In the genomic region with DNA sequence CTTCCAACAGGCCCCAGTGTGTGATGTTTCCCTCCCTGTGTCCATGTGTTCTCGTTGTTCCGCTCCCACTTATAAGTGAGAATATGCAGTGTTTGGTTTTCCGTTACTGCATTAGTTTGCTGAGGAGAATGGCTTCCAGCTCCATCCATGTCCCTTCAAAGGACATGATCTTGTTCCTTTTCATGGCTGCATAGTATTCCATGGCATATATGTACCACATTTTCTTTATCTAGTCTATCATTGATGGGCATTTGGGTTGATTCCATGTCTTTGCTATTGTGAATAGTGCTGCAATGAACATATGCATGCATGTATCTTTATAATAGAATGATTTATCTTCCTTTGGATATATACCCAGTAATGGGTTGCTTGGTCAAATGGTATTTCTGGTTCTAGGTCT, we compare ENCODE assay signal across 8 cellular contexts.
A peak's percentile ranks its signal among the peaks of the same experiment; 100 is the strongest.
DNase-seq lines count a peak whose midpoint lies in the region; ATAC-seq, FAIRE-seq and TF ChIP-seq lines count a peak whose summit lies in the region.
"Not testable (repeated sequence)": the region's sequence is repeated elsewhere in the genome, so short reads cannot be mapped to it uniquely, and the experiment has no call there.

No MANE protein-coding gene starts in this region.

- TF ChIP-seq POLR2A in K562 (conservative IDR thresholded peaks at IDR 0.05); H1 (IDR thresholded peaks at IDR 0.05; ENCODE audit: control extremely low read depth in 1 of 2, low read depth in 2 of 2, low read length in 2 of 2): not testable (repeated sequence)

- not testable (repeated sequence) for H3K27me3 ChIP-seq in K562 (ENCODE audit: control insufficient read depth in 2 of 2, insufficient read depth in 2 of 2, low read length in 2 of 2); H1 (replicated peaks in 1 of 4; ENCODE audit: control insufficient read depth in 3 of 4, extremely low read depth in 1 of 4, insufficient read depth in 3 of 4, low read length in 3 of 4); neural progenitor cell

- H2BK5ac ChIP-seq in H1 (ENCODE audit: low read depth, low read length): not testable (repeated sequence)

- H3K23ac ChIP-seq in H1 (ENCODE audit: insufficient read length): not testable (repeated sequence)

- H2BK15ac ChIP-seq in H1 (ENCODE audit: low read length): not testable (repeated sequence)

- not testable (repeated sequence) for H3K9ac ChIP-seq in K562 (ENCODE audit: insufficient read depth in 1 of 2, low read depth in 2 of 2, low read length in 2 of 2); H1 (replicated peaks in 1 of 4; ENCODE audit: extremely low read depth in 1 of 4, low read depth in 3 of 4, low read length in 3 of 4); neural progenitor cell

- FAIRE-seq in K562 (lab: Jason Lieb, UNC); H1 (lab: Jason Lieb, UNC): not testable (repeated sequence)
- FAIRE-seq in urothelium cell line (lab: Jason Lieb, UNC): peak; percentile 79

- H3K56ac ChIP-seq in H1 (replicated peaks; ENCODE audit: insufficient read length, low read depth, low read length): not testable (repeated sequence)

- H3K27me3 Mint-ChIP-seq in CD14-positive monocyte (ENCODE audit: low read depth in 3 of 3); neural progenitor cell (ENCODE audit: insufficient read depth, low read depth): not testable (repeated sequence)
- H3K27me3 Mint-ChIP-seq in activated CD4-positive, alpha-beta memory T cell treated with anti-CD3 and anti-CD28 coated beads for 36 hours: peaks cover 43% of the 10 kb centered on the region

- not testable (repeated sequence) for H4K91ac ChIP-seq in H1 (replicated peaks; ENCODE audit: insufficient read length, low read length)

- H3K27ac Mint-ChIP-seq in CD14-positive monocyte (peak overlapping the region in 5 of 7 donors; percentile 63 to 90 (median 76)), neural progenitor cell (peak overlapping the region; percentile 90)
- H3K27ac Mint-ChIP-seq in activated CD4-positive, alpha-beta memory T cell treated with anti-CD3 and anti-CD28 coated beads for 36 hours: peak overlapping the region; percentile 13

- CTCF ChIA-PET in HEK293 (lab: Yijun Ruan, JAX); activated CD4-positive, alpha-beta memory T cell treated with anti-CD3 and anti-CD28 coated beads for 36 hours (lab: Charles Lee); K562 (lab: Yijun Ruan, JAX; ENCODE audit: low intra/inter-chr PET ratio); H1 (lab: Charles Lee; ENCODE audit: partially characterized antibody): not testable (repeated sequence)

- H3K4me3 ChIP-seq in HEK293 (ENCODE audit: low read depth, low read length); K562; H1 (ENCODE audit: extremely low read depth in 1 of 4, insufficient read depth in 2 of 4, low read depth in 3 of 4, low read length in 4 of 4); neural progenitor cell: not testable (repeated sequence)

- H2AK5ac ChIP-seq in H1 (ENCODE audit: low read depth, low read length): not testable (repeated sequence)

- not testable (repeated sequence) for H4K20me1 ChIP-seq in K562 (replicated peaks; ENCODE audit: control insufficient read depth, insufficient read depth, low read length); H1 (replicated peaks in 1 of 2; ENCODE audit: control insufficient read depth in 1 of 2, insufficient read depth in 2 of 2, low read length in 2 of 2); neural progenitor cell (ENCODE audit: low read depth)

- not testable (repeated sequence) for H3K79me2 ChIP-seq in K562 (ENCODE audit: control insufficient read depth, insufficient read depth, low read length); H1 (ENCODE audit: control insufficient read depth in 1 of 2, insufficient read depth in 2 of 2, low read length in 2 of 2); neural progenitor cell (ENCODE audit: low read depth)

- H3K27ac ChIP-seq in HEK293 (ENCODE audit: extremely low read depth, low read depth, low read length); K562 (ENCODE audit: extremely low read depth, low read depth, low read length); H1 (ENCODE audit: low read depth, low read length); neural progenitor cell: not testable (repeated sequence)

- H2BK12ac ChIP-seq in H1 (ENCODE audit: low read depth, low read length): not testable (repeated sequence)

- H3K4ac ChIP-seq in H1 (replicated peaks; ENCODE audit: insufficient read length, low read depth, low read length): not testable (repeated sequence)

- not testable (repeated sequence) for H2BK120ac ChIP-seq in H1 (replicated peaks; ENCODE audit: low read depth, low read length)

- intact Hi-C loops in CD14-positive monocyte (cut with micrococcal nuclease); activated CD4-positive, alpha-beta memory T cell treated with anti-CD3 and anti-CD28 coated beads for 36 hours (cut with micrococcal nuclease); K562 (cut with micrococcal nuclease): not testable (repeated sequence)

- not testable (repeated sequence) for BruUV-seq in K562 (replicated peaks; lab: Mats Ljungman, UMichigan)

- H3K4me1 ChIP-seq in HEK293 (ENCODE audit: control insufficient read depth, insufficient read depth, low read length); K562 (replicated peaks in 1 of 2; ENCODE audit: control insufficient read depth in 2 of 2, insufficient read depth in 2 of 2, low read length in 2 of 2): not testable (repeated sequence)
- H3K4me1 ChIP-seq in H1 (replicated peaks in 1 of 4; ENCODE audit: control insufficient read depth in 3 of 4, insufficient read depth in 4 of 4, low read length in 3 of 4) (peaks cover 4 to 11% (median 9%) of the 10 kb centered on the region in 4 experiments), neural progenitor cell (peaks cover 17% of the 10 kb centered on the region)

- H3K9me1 ChIP-seq in K562 (ENCODE audit: control insufficient read depth, insufficient read depth, low read length): not testable (repeated sequence)

- H2BK20ac ChIP-seq in H1 (ENCODE audit: low read length): not testable (repeated sequence)

- not testable (repeated sequence) for DNase-seq in CD14-positive monocyte (ENCODE audit: low spot score); activated CD4-positive, alpha-beta memory T cell treated with anti-CD3 and anti-CD28 coated beads for 36 hours; K562 (ENCODE audit: extremely low read depth in 1 of 4, low spot score in 3 of 4); H1 (ENCODE audit: low read depth in 1 of 2, low spot score in 2 of 2); neural progenitor cell (ENCODE audit: low spot score); urothelium cell line (ENCODE audit: low spot score)

- not testable (repeated sequence) for ATAC-seq in SK-N-SH treated with all-trans-retinoic acid at 6 μM for 48 hours, K562

- not testable (repeated sequence) for TF ChIP-seq EP300 in K562 (IDR thresholded peaks at IDR 0.05; ENCODE audit: low read length); H1 (IDR thresholded peaks at IDR 0.05; ENCODE audit: borderline replicate concordance in 1 of 2, low read depth in 2 of 2, low read length in 2 of 2)

- not testable (repeated sequence) for TF ChIP-seq CTCF in CD14-positive monocyte (IDR thresholded peaks at IDR 0.05); HEK293 (tag by site-specific recombination; IDR thresholded peaks at IDR 0.05); K562 (IDR thresholded peaks at IDR 0.05 in 2 of 3, conservative IDR thresholded peaks at IDR 0.05 in 1 of 3; ENCODE audit: insufficient read depth in 2 of 3, low read depth in 1 of 3, low read length in 3 of 3); H1 (IDR thresholded peaks at IDR 0.05; ENCODE audit: control extremely low read depth in 1 of 3, insufficient read depth in 1 of 3, low read depth in 1 of 3, low read length in 3 of 3); neural progenitor cell (IDR thresholded peaks at IDR 0.05)

- H3K23me2 ChIP-seq in H1 (ENCODE audit: low read depth, low read length): not testable (repeated sequence)

- H3K4me3 Mint-ChIP-seq in CD14-positive monocyte; activated CD4-positive, alpha-beta memory T cell treated with anti-CD3 and anti-CD28 coated beads for 36 hours; neural progenitor cell: not testable (repeated sequence)

- not testable (repeated sequence) for H3F3A ChIP-seq in neural progenitor cell (ENCODE audit: low read depth)

- not testable (repeated sequence) for H3K36me3 ChIP-seq in HEK293 (ENCODE audit: control insufficient read depth in 2 of 2, insufficient read depth in 1 of 2, low read length in 2 of 2); K562 (ENCODE audit: control insufficient read depth, insufficient read depth, low read length); H1 (ENCODE audit: control insufficient read depth in 2 of 4, insufficient read depth in 4 of 4, low read length in 3 of 4); neural progenitor cell

- H3K4me1 Mint-ChIP-seq in CD14-positive monocyte (peaks cover 33% of the 10 kb centered on the region), neural progenitor cell (peaks cover 28% of the 10 kb centered on the region)
- peaks cover 16% of the 10 kb centered on the region for H3K4me1 Mint-ChIP-seq in activated CD4-positive, alpha-beta memory T cell treated with anti-CD3 and anti-CD28 coated beads for 36 hours (ENCODE audit: low read depth)

- POLR2A ChIA-PET in HEK293 (lab: Yijun Ruan, JAX); activated CD4-positive, alpha-beta memory T cell treated with anti-CD3 and anti-CD28 coated beads for 36 hours (lab: Charles Lee); K562 (lab: Yijun Ruan, JAX); H1 (lab: Charles Lee; ENCODE audit: partially characterized antibody): not testable (repeated sequence)

- H3K4me2 ChIP-seq in K562 (ENCODE audit: insufficient read depth, low read length); H1 (ENCODE audit: insufficient read depth in 1 of 2, low read depth in 2 of 2, low read length in 2 of 2); neural progenitor cell: not testable (repeated sequence)

- not testable (repeated sequence) for H3K18ac ChIP-seq in H1 (ENCODE audit: extremely low read depth, low read length)

- H3K14ac ChIP-seq in H1 (ENCODE audit: insufficient read length): not testable (repeated sequence)

- H3K9me3 ChIP-seq in HEK293 (ENCODE audit: control insufficient read depth, insufficient read depth, low read depth, low read length); K562 (replicated peaks; ENCODE audit: control insufficient read depth, insufficient read depth, low read depth, low read length); H1 (ENCODE audit: insufficient read depth in 2 of 2, low read depth in 1 of 2, low read length in 1 of 2); neural progenitor cell (ENCODE audit: low read depth): not testable (repeated sequence)

- not testable (repeated sequence) for H2AFZ ChIP-seq in K562 (ENCODE audit: low read depth, low read length); H1 (ENCODE audit: low read length); neural progenitor cell (replicated peaks)

- not testable (repeated sequence) for H3K9me3 Mint-ChIP-seq in CD14-positive monocyte
- H3K9me3 Mint-ChIP-seq in activated CD4-positive, alpha-beta memory T cell treated with anti-CD3 and anti-CD28 coated beads for 36 hours: peaks cover 12% of the 10 kb centered on the region
- peaks cover 13% of the 10 kb centered on the region for H3K9me3 Mint-ChIP-seq in neural progenitor cell

- H4K5ac ChIP-seq in H1 (ENCODE audit: insufficient read length, low read depth, low read length): not testable (repeated sequence)

- not testable (repeated sequence) for TF ChIP-seq RAD21 in K562 (CRISPR knock-in tag; conservative IDR thresholded peaks at IDR 0.05 in 1 of 2, IDR thresholded peaks at IDR 0.05 in 1 of 2); H1 (IDR thresholded peaks at IDR 0.05 in 1 of 2, conservative IDR thresholded peaks at IDR 0.05 in 1 of 2; ENCODE audit: low read depth in 2 of 2, low read length in 2 of 2)

- H4K8ac ChIP-seq in H1 (ENCODE audit: extremely low read depth, insufficient read depth, low read length): not testable (repeated sequence)

- H3K36me3 Mint-ChIP-seq in CD14-positive monocyte; activated CD4-positive, alpha-beta memory T cell treated with anti-CD3 and anti-CD28 coated beads for 36 hours; neural progenitor cell: not testable (repeated sequence)

- in situ Hi-C loops in K562 (cut with MboI): not testable (repeated sequence)

- H3K79me1 ChIP-seq in H1 (ENCODE audit: low read depth, low read length): not testable (repeated sequence)

- 0% methylated on average over 1 of the region's 3 CpGs for WGBS in K562 (ENCODE audit: insufficient coverage, low coverage, missing lambda C conversion rate)
- 92% methylated on average over 3 of the region's 3 CpGs; no CpG with 5 or more reads in 1 of the 2 experiments for WGBS in H1 (ENCODE audit: extremely low coverage in 1 of 2, insufficient coverage in 1 of 2, insufficient read length in 1 of 2, insufficient replicate concordance in 2 of 2, low coverage in 1 of 2, low lambda C conversion rate in 2 of 2, missing lambda C conversion rate in 1 of 2), 2 experiments

Comparison
In these comparisons a context has a peak if more than half of its experiments do, and no peak if none do; other contexts are left out.
1. H3K27ac Mint-ChIP-seq: peak in every context shown above with its lines; median percentile 90 in neural progenitor cell; 76 in CD14-positive monocyte; 13 in activated CD4-positive, alpha-beta memory T cell treated with anti-CD3 and anti-CD28 coated beads for 36 hours.